Comparison of ENCODE assay signal across 14 cellular contexts in genomic region chr19:38507551-38508127, GRCh38.
DNase-seq lines count a peak whose midpoint lies in the region; ATAC-seq, FAIRE-seq and TF ChIP-seq lines count a peak whose summit lies in the region.
"Had no signal": no experiment of that assay in that cellular context is flagged by ENCODE, and none has a peak within 500 bp of the region (broad histone marks: within the 10 kb centered on the region; RNA-seq: fewer than 3 reads in every experiment).

No MANE protein-coding gene starts in this region.

- DNase-seq in NCI-H748 (lab: John Stamatoyannopoulos, UW; ENCODE audit: unreplicated experiment), result peak; percentile 50
- no peak for DNase-seq in NCI-H748 treated with DMSO at 0.1 percent for 48 hours (lab: John Stamatoyannopoulos, UW)
- no peak for DNase-seq in WTC11 (ENCODE audit: low spot score)
- no peak for DNase-seq in NCI-H1417 (lab: John Stamatoyannopoulos, UW)
- DNase-seq in omental fat pad (ENCODE audit: low spot score), result no peak
- no peak for DNase-seq in kidney
- DNase-seq: GF-D8, NCI-H1417 treated with DMSO at 0.1 percent for 48 hours had no signal

- H3K9me3 Mint-ChIP-seq in WTC11, result no peaks in the 10 kb centered on the region; the same call in none of the 2 replicates
- no peaks in the 10 kb centered on the region for H3K9me3 Mint-ChIP-seq in stimulated activated memory B cell treated with anti-CD40 and anti-IgM and Interleukin-4, amounts not matched to agents 10 μg/mL and 1 μg/mL and 100 μg/mL, for 72 hours
- H3K9me3 Mint-ChIP-seq: HFFc6 had no signal

- H3K27ac ChIP-seq in HUES6 (ENCODE audit: low read depth, low read length) (no peak overlapping the region), kidney (ENCODE audit: low read depth in 2 of 2, low read length in 2 of 2) (no peak overlapping the region)
- H3K27ac ChIP-seq: 22Rv1; BLaER1 treated with 17β-estradiol and CSF1 and Interleukin-3, amounts not matched to agents 10 nM and 100 nM; Peyer's patch had no signal

- H3K4me1 ChIP-seq in HUES6 (ENCODE audit: control insufficient read depth, insufficient read depth, low read length) (peaks cover 11% of the 10 kb centered on the region), kidney (ENCODE audit: control insufficient read depth in 1 of 2, insufficient read depth in 1 of 2, low read depth in 1 of 2, low read length in 2 of 2) (no peaks in the 10 kb centered on the region)
- H3K4me1 ChIP-seq: Peyer's patch had no signal

- ATAC-seq in WTC11 (no peak), omental fat pad (ENCODE audit: low FRiP score) (no peak)
- no peak for ATAC-seq in stimulated activated memory B cell treated with anti-CD40 and anti-IgM and Interleukin-4, amounts not matched to agents 10 μg/mL and 1 μg/mL and 100 μg/mL, for 72 hours

- no peak overlapping the region for H3K4me3 Mint-ChIP-seq in WTC11
- peak overlapping the region; percentile 3 for H3K4me3 Mint-ChIP-seq in stimulated activated memory B cell treated with anti-CD40 and anti-IgM and Interleukin-4, amounts not matched to agents 10 μg/mL and 1 μg/mL and 100 μg/mL, for 72 hours
- H3K4me3 Mint-ChIP-seq: HFFc6 had no signal

- intact Hi-C loops in kidney (cut with DNase I), result no loop called here

- H3K4me3 ChIP-seq in HUES6 (ENCODE audit: low read depth, low read length) (peak overlapping the region; percentile 27; the same call in 1 of the 2 replicates), kidney (ENCODE audit: low read length in 2 of 2) (no peak overlapping the region)
- H3K4me3 ChIP-seq: BLaER1 treated with 17β-estradiol and CSF1 and Interleukin-3, amounts not matched to agents 10 nM and 100 nM; Peyer's patch had no signal

- H3K27ac Mint-ChIP-seq in WTC11, result peak overlapping the region; percentile 15; the same call in 1 of the 2 replicates
- no peak overlapping the region for H3K27ac Mint-ChIP-seq in stimulated activated memory B cell treated with anti-CD40 and anti-IgM and Interleukin-4, amounts not matched to agents 10 μg/mL and 1 μg/mL and 100 μg/mL, for 72 hours
- H3K27ac Mint-ChIP-seq: HFFc6 had no signal

- no peaks in the 10 kb centered on the region for H3K27me3 Mint-ChIP-seq in WTC11 (ENCODE audit: low read depth)
- H3K27me3 Mint-ChIP-seq in stimulated activated memory B cell treated with anti-CD40 and anti-IgM and Interleukin-4, amounts not matched to agents 10 μg/mL and 1 μg/mL and 100 μg/mL, for 72 hours, result peaks cover 35% of the 10 kb centered on the region

- POLR2A ChIA-PET in WTC11 (lab: Charles Lee), result interaction anchor here (1.2 kb wide), 1 partner anchor 11 kb away, joined by 4 read pairs; no protein-coding TSS in a partner anchor

- peaks cover 46% of the 10 kb centered on the region for H3K36me3 Mint-ChIP-seq in WTC11
- no peaks in the 10 kb centered on the region for H3K36me3 Mint-ChIP-seq in stimulated activated memory B cell treated with anti-CD40 and anti-IgM and Interleukin-4, amounts not matched to agents 10 μg/mL and 1 μg/mL and 100 μg/mL, for 72 hours

- H3K4me1 Mint-ChIP-seq in WTC11, result peaks cover 9% of the 10 kb centered on the region; the same call in 1 of the 2 replicates
- H3K4me1 Mint-ChIP-seq in stimulated activated memory B cell treated with anti-CD40 and anti-IgM and Interleukin-4, amounts not matched to agents 10 μg/mL and 1 μg/mL and 100 μg/mL, for 72 hours, result peaks cover 9% of the 10 kb centered on the region

- H3K9ac ChIP-seq in HUES6 (ENCODE audit: low read length) (no peak overlapping the region), kidney (ENCODE audit: low read length in 2 of 2) (no peak overlapping the region)
- H3K9ac ChIP-seq: BLaER1 treated with 17β-estradiol and CSF1 and Interleukin-3, amounts not matched to agents 10 nM and 100 nM had no signal

- no peak for FAIRE-seq in kidney (lab: Jason Lieb, UNC)

- H3K27me3 ChIP-seq in HUES6 (ENCODE audit: control insufficient read depth, insufficient read depth, low read length), result no peaks in the 10 kb centered on the region
- H3K27me3 ChIP-seq: BLaER1 treated with 17β-estradiol and CSF1 and Interleukin-3, amounts not matched to agents 10 nM and 100 nM; Peyer's patch had no signal

- H3K36me3 ChIP-seq in HUES6 (ENCODE audit: control insufficient read depth, insufficient read depth, low read length) (peaks cover 23% of the 10 kb centered on the region; the same call in 1 of the 2 replicates), kidney (ENCODE audit: control insufficient read depth in 1 of 2, insufficient read depth in 2 of 2, low read length in 2 of 2) (no peaks in the 10 kb centered on the region)
- H3K36me3 ChIP-seq: Peyer's patch had no signal

- CTCF ChIA-PET in WTC11 (lab: Charles Lee), result interaction anchor here (0.6 to 1.3 kb wide), 11 partner anchors 8 to 423 kb away, joined by 3 to 24 read pairs (median 3); partner anchors contain the start of genes EIF3K, FAM98C, MRPS12 and SARS2

- H3K9me3 ChIP-seq in HUES6 (ENCODE audit: control insufficient read depth, insufficient read depth, low read depth, low read length), result no peaks in the 10 kb centered on the region
- no peaks in the 10 kb centered on the region for H3K9me3 ChIP-seq in kidney (ENCODE audit: control insufficient read depth in 1 of 2, low read length in 2 of 2)
- H3K9me3 ChIP-seq: Peyer's patch had no signal

- TF ChIP-seq CTCF in WTC11 (IDR thresholded peaks at IDR 0.05), result no peak
- TF ChIP-seq CTCF in omental fat pad (IDR thresholded peaks at IDR 0.05), result no peak
- TF ChIP-seq CTCF in kidney (IDR thresholded peaks at IDR 0.05; ENCODE audit: borderline replicate concordance, extremely low read depth, insufficient read depth), result no peak

TF ChIP-seq in WTC11, 78 proteins besides CTCF, POLR2A, EP300 and RAD21:
- no peak for TF ChIP-seq ZNF416 (CRISPR knock-in tag; IDR thresholded peaks at IDR 0.05)
- TF ChIP-seq E2F4 (CRISPR knock-in tag; IDR thresholded peaks at IDR 0.05; ENCODE audit: borderline replicate concordance, low read depth), result no peak
- no peak for TF ChIP-seq PRRX2 (CRISPR knock-in tag; IDR thresholded peaks at IDR 0.05)
- TF ChIP-seq MXD4 (CRISPR knock-in tag; IDR thresholded peaks at IDR 0.05; ENCODE audit: borderline replicate concordance), result no peak
- TF ChIP-seq JAZF1 (CRISPR knock-in tag; IDR thresholded peaks at IDR 0.05), result no peak
- TF ChIP-seq ETV6 (CRISPR knock-in tag; IDR thresholded peaks at IDR 0.05), result no peak
- no peak for TF ChIP-seq USF1 (CRISPR knock-in tag; IDR thresholded peaks at IDR 0.05)
- no peak for TF ChIP-seq ZNF671 (CRISPR knock-in tag; IDR thresholded peaks at IDR 0.05)
- TF ChIP-seq E2F5 (CRISPR knock-in tag; IDR thresholded peaks at IDR 0.05), result no peak
- no peak for TF ChIP-seq RELA (CRISPR knock-in tag; IDR thresholded peaks at IDR 0.05; ENCODE audit: borderline replicate concordance)
